2 cellular contexts compared by ENCODE assay signal in the genomic region with DNA sequence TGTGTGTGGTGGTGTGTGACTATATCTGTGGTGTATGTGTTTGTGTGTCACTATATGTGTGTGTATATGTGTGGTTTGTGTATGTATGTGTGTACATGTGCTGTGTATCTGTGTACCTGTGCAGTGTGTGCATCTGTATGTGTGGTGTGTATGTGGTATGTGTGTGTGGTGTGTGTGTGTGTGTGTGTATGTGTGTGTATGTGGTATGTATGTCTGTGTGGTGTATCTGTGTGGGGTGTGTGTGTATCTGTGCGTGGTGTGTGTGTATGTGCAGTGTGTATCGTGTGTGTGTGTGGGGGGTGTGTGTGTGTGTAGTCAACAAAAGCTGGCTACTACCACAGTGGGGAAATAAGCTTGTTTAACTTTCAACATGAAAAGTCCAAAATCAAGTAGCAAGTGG.
TF ChIP-seq lines count a peak whose summit lies in the region.

No MANE protein-coding gene starts in this region.

TF ChIP-seq in K562, 482 proteins besides CTCF, POLR2A, EP300 and RAD21:
- TF ChIP-seq ZNF707 (CRISPR knock-in tag; conservative IDR thresholded peaks at IDR 0.05) (no peak), EGR1 (conservative IDR thresholded peaks at IDR 0.05) (no peak), ARHGAP35 (IDR thresholded peaks at IDR 0.05; ENCODE audit: partially characterized antibody) (peak; percentile 27), EHMT2 (IDR thresholded peaks at IDR 0.05) (0 out of 2 replicates have a peak, but pooled peaks have one; percentile 20)
- TF ChIP-seq, protein P1, sequence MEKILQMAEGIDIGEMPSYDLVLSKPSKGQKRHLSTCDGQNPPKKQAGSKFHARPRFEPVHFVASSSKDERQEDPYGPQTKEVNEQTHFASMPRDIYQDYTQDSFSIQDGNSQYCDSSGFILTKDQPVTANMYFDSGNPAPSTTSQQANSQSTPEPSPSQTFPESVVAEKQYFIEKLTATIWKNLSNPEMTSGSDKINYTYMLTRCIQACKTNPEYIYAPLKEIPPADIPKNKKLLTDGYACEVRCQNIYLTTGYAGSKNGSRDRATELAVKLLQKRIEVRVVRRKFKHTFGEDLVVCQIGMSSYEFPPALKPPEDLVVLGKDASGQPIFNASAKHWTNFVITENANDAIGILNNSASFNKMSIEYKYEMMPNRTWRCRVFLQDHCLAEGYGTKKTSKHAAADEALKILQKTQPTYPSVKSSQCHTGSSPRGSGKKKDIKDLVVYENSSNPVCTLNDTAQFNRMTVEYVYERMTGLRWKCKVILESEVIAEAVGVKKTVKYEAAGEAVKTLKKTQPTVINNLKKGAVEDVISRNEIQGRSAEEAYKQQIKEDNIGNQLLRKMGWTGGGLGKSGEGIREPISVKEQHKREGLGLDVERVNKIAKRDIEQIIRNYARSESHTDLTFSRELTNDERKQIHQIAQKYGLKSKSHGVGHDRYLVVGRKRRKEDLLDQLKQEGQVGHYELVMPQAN (IDR thresholded peaks at IDR 0.05; ENCODE audit: borderline replicate concordance), result peak; percentile 24; the same call in 1 of the 2 replicates
- TF ChIP-seq, protein P2, sequence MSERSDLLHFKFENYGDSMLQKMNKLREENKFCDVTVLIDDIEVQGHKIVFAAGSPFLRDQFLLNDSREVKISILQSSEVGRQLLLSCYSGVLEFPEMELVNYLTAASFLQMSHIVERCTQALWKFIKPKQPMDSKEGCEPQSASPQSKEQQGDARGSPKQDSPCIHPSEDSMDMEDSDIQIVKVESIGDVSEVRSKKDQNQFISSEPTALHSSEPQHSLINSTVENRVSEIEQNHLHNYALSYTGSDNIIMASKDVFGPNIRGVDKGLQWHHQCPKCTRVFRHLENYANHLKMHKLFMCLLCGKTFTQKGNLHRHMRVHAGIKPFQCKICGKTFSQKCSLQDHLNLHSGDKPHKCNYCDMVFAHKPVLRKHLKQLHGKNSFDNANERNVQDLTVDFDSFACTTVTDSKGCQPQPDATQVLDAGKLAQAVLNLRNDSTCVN (CRISPR knock-in tag; IDR thresholded peaks at IDR 0.05), result peak; percentile 81; the same call in 1 of the 2 replicates

TF ChIP-seq in HepG2, 621 proteins besides CTCF, POLR2A, EP300 and RAD21:
- TF ChIP-seq NR2C2 (CRISPR knock-in tag; IDR thresholded peaks at IDR 0.05; ENCODE audit: borderline replicate concordance) (no peak), ZNF207 (IDR thresholded peaks at IDR 0.05; ENCODE audit: borderline replicate concordance) (peak; percentile 59; the same call in 1 of the 2 replicates), ZNF790 (CRISPR knock-in tag; IDR thresholded peaks at IDR 0.05; ENCODE audit: borderline replicate concordance) (no peak), SIX4 (CRISPR knock-in tag; IDR thresholded peaks at IDR 0.05) (no peak)
- TF ChIP-seq, protein P3, sequence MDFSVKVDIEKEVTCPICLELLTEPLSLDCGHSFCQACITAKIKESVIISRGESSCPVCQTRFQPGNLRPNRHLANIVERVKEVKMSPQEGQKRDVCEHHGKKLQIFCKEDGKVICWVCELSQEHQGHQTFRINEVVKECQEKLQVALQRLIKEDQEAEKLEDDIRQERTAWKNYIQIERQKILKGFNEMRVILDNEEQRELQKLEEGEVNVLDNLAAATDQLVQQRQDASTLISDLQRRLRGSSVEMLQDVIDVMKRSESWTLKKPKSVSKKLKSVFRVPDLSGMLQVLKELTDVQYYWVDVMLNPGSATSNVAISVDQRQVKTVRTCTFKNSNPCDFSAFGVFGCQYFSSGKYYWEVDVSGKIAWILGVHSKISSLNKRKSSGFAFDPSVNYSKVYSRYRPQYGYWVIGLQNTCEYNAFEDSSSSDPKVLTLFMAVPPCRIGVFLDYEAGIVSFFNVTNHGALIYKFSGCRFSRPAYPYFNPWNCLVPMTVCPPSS (IDR thresholded peaks at IDR 0.05), result 0 out of 2 replicates have a peak, but pooled peaks have one; percentile 53
- TF ChIP-seq, protein P4, sequence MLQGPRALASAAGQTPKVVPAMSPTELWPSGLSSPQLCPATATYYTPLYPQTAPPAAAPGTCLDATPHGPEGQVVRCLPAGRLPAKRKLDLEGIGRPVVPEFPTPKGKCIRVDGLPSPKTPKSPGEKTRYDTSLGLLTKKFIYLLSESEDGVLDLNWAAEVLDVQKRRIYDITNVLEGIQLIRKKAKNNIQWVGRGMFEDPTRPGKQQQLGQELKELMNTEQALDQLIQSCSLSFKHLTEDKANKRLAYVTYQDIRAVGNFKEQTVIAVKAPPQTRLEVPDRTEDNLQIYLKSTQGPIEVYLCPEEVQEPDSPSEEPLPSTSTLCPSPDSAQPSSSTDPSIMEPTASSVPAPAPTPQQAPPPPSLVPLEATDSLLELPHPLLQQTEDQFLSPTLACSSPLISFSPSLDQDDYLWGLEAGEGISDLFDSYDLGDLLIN (CRISPR knock-in tag; IDR thresholded peaks at IDR 0.05; ENCODE audit: borderline replicate concordance), result no peak
- TF ChIP-seq, protein P5, sequence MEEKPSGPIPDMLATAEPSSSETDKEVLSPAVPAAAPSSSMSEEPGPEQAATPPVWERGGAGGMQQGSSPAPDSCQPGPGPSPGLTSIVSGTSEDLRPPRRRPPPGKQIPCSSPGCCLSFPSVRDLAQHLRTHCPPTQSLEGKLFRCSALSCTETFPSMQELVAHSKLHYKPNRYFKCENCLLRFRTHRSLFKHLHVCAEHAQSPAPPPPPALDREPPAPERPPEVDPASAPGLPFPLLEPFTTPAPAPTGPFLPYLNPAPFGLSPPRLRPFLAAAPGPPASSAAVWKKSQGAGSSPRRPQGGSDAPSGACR (CRISPR knock-in tag; IDR thresholded peaks at IDR 0.05), result no peak
TF ChIP-seq in HepG2: peak in this region for 2.
